Comparison of ENCODE assay signal across 1 cellular context in genomic region chr1:77762072-77762476, GRCh38.
TF ChIP-seq lines count a peak whose summit lies in the region.

No MANE protein-coding gene starts in this region.

TF ChIP-seq in HCT116, 20 proteins besides CTCF, POLR2A, EP300 and RAD21 (continued from another document):
- TF ChIP-seq MAX (IDR thresholded peaks at IDR 0.05) (peak; percentile 57; the same call in 1 of the 2 replicates), SRF (IDR thresholded peaks at IDR 0.05; ENCODE audit: low read depth) (peak; percentile 72), POLR2AphosphoS5 (IDR thresholded peaks at IDR 0.05; ENCODE audit: low read depth, low read length) (0 out of 2 replicates have a peak, but pooled peaks have one; percentile 25)
